In the genomic region with DNA sequence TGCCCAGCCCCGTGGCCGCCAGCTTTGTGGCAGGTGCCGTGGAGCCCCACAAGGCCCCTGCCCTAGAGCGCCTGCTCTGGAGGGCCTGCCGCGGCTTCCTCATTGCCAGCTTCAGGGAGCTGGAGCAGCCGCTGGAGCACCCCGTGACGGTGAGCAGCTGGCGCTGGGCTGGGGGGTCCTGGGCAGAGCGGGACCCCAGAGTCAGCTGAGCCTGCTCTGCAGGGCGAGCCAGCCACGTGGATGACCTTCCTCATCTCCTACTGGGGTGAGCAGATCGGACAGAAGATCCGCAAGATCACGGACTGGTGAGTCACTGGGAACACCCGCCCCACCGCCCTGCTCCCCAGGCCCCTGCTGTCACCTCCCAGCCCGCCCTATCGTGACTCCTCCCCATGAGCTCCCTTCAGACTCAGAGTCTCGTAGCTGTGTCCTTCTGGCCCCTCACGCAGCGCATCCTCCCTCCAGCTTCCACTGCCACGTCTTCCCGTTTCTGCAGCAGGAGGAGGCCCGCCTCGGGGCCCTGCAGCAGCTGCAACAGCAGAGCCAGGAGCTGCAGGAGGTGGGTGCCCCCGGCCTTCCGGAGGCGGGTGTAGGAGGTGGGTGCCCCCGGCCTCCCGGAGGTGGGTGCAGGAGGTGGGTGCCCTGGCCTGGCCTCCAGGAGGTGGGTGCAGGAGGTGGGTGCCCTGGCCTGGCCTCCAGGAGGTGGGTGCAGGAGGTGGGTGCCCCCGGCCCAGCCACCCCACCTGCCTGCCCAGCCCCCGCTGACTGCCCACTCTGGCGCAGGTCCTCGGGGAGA, we compare ENCODE assay signal across 10 cellular contexts. TPM values are rescaled to one million over a fixed set of nuclear protein-coding genes. Genes with fewer than 3 reads are reported as not detected.
DNase-seq lines count a peak whose midpoint lies in the region; ATAC-seq and TF ChIP-seq lines count a peak whose summit lies in the region.
"Had no signal": no experiment of that assay in that cellular context is flagged by ENCODE, and none has a peak within 500 bp of the region (broad histone marks: within the 10 kb centered on the region; RNA-seq: fewer than 3 reads in every experiment).

No MANE protein-coding gene starts in this region.

- H3K79me2 ChIP-seq in osteoblast (ENCODE audit: insufficient read depth, low read length), result peaks cover 34% of the 10 kb centered on the region

- no peaks in the 10 kb centered on the region for H4K20me1 ChIP-seq in osteoblast (ENCODE audit: insufficient read depth, low read length)

- H3K4me3 ChIP-seq in HEK293 (ENCODE audit: low read depth, low read length), result no peak overlapping the region
- H3K4me3 ChIP-seq in osteoblast (ENCODE audit: insufficient read depth, low read length), result no peak overlapping the region
- H3K4me3 ChIP-seq: lower lobe of right lung had no signal

- H3K36me3 ChIP-seq in HEK293 (ENCODE audit: control insufficient read depth in 2 of 2, insufficient read depth in 1 of 2, low read length in 2 of 2) (peaks cover 0 to 10% of the 10 kb centered on the region in 2 experiments; a peak in 1 of 3 replicates), osteoblast (ENCODE audit: insufficient read depth, low read length) (peaks cover 29% of the 10 kb centered on the region)

- H3K27ac ChIP-seq in HEK293 (ENCODE audit: extremely low read depth, low read depth, low read length) (no peak overlapping the region), osteoblast (ENCODE audit: low read depth, low read length) (no peak overlapping the region)
- H3K27ac ChIP-seq: lower lobe of right lung had no signal

- TF ChIP-seq CTCF in HEK293 (tag by site-specific recombination; IDR thresholded peaks at IDR 0.05) (no peak), osteoblast (IDR thresholded peaks at IDR 0.05; ENCODE audit: extremely low read depth, low read depth, low read length) (no peak)

- TF ChIP-seq POLR2A in GM18505 (IDR thresholded peaks at IDR 0.05; ENCODE audit: borderline replicate concordance, extremely low read depth, insufficient read depth, insufficient read length), result no peak

- POLR2A ChIA-PET in HEK293 (lab: Yijun Ruan, JAX), result interaction anchor here (0.6 to 1.4 kb wide), 2 partner anchors 9 to 14 kb away, joined by 3 to 5 read pairs; no protein-coding TSS in a partner anchor

- CTCF ChIA-PET in HEK293 (lab: Yijun Ruan, JAX), result no interaction called here

- DNase-seq in SIG-M5 treated with dmso at 0.1 percent for 504 hours (lab: John Stamatoyannopoulos, UW; ENCODE audit: unreplicated experiment) (peak; percentile 92), osteoblast (ENCODE audit: insufficient read length, low spot score, missing footprints) (peak; percentile 94), HPDE6-E6E7 (ENCODE audit: extremely low spot score) (no peak), OCI-M2 (lab: John Stamatoyannopoulos, UW; ENCODE audit: unreplicated experiment) (no peak)
- DNase-seq: cortex of kidney; NCI-H2029 treated with DMSO at 0.1 percent for 48 hours; stimulated activated CD4-positive, alpha-beta T cell treated with anti-CD3 and anti-CD28 coated beads, Interleukin-4, amount 100 ng/mL, for 1 hour had no signal

- no peaks in the 10 kb centered on the region for H3K27me3 ChIP-seq in osteoblast (ENCODE audit: insufficient read depth, low read length)

- no peak overlapping the region for H2AFZ ChIP-seq in osteoblast (ENCODE audit: low read length)

- H3K9me3 ChIP-seq in HEK293 (ENCODE audit: control insufficient read depth, insufficient read depth, low read depth, low read length) (no peaks in the 10 kb centered on the region), osteoblast (ENCODE audit: low read depth, low read length) (no peaks in the 10 kb centered on the region)
- H3K9me3 ChIP-seq: lower lobe of right lung had no signal

- no peak overlapping the region for H3K4me2 ChIP-seq in osteoblast (ENCODE audit: insufficient read depth, low read length)

- H3K4me1 ChIP-seq in HEK293 (ENCODE audit: control insufficient read depth, insufficient read depth, low read length) (no peaks in the 10 kb centered on the region), osteoblast (ENCODE audit: insufficient read depth, low read length) (peaks cover 16% of the 10 kb centered on the region)

- ATAC-seq in GM18505 (IDR thresholded peaks at IDR 0.05; ENCODE audit: unreplicated experiment), result no peak
- ATAC-seq: lower lobe of right lung had no signal

TF ChIP-seq in HEK293, 187 proteins besides CTCF, POLR2A, EP300 and RAD21 (continues in another document):
- TF ChIP-seq HOXA7 (CRISPR knock-in tag; IDR thresholded peaks at IDR 0.05; ENCODE audit: borderline replicate concordance) (no peak), ZNF513 (tag by site-specific recombination; IDR thresholded peaks at IDR 0.05) (no peak), ZSCAN23 (tag by site-specific recombination; IDR thresholded peaks at IDR 0.05) (no peak), BCL11B (tag by site-specific recombination; IDR thresholded peaks at IDR 0.05; ENCODE audit: low read depth) (no peak), ZBTB11 (tag by site-specific recombination; conservative IDR thresholded peaks at IDR 0.05; ENCODE audit: low read depth) (no peak), KLF7 (tag by site-specific recombination; IDR thresholded peaks at IDR 0.05; ENCODE audit: borderline replicate concordance) (no peak), ZNF24 (tag by site-specific recombination; IDR thresholded peaks at IDR 0.05) (no peak), ZNF510 (tag by site-specific recombination; IDR thresholded peaks at IDR 0.05; ENCODE audit: insufficient replicate concordance) (no peak), ZNF830 (tag by site-specific recombination; IDR thresholded peaks at IDR 0.05; ENCODE audit: low read depth) (no peak), ZSCAN16 (tag by site-specific recombination; IDR thresholded peaks at IDR 0.05) (no peak), ZNF132 (tag by site-specific recombination; IDR thresholded peaks at IDR 0.05; ENCODE audit: borderline replicate concordance) (no peak), ZNF398 (tag by site-specific recombination; IDR thresholded peaks at IDR 0.05) (no peak), ZNF555 (tag by site-specific recombination; conservative IDR thresholded peaks at IDR 0.05) (no peak), ZBTB8A (tag by site-specific recombination; IDR thresholded peaks at IDR 0.05) (no peak), REPIN1 (tag by site-specific recombination; IDR thresholded peaks at IDR 0.05; ENCODE audit: low read depth) (no peak), SCRT1 (tag by site-specific recombination; IDR thresholded peaks at IDR 0.05; ENCODE audit: borderline replicate concordance) (no peak), ZFHX2 (tag by site-specific recombination; conservative IDR thresholded peaks at IDR 0.05) (peak; percentile 81), MZF1 (tag by site-specific recombination; IDR thresholded peaks at IDR 0.05; ENCODE audit: borderline replicate concordance) (no peak), SP7 (tag by site-specific recombination; IDR thresholded peaks at IDR 0.05) (peak; percentile 38)

RNA-seq across cellular contexts. Expression of gene TCIRG1, which starts 4.7 kb away (rescaled TPM):
- total RNA-seq in osteoblast, result 85.4 and 87.5 TPM in 2 replicates

RNA-seq across cellular contexts. Expression of gene NDUFS8, which starts 13.1 kb away (rescaled TPM):
- 60.7 and 73.1 TPM in 2 replicates for total RNA-seq in osteoblast

RNA-seq across cellular contexts. Expression of gene ALDH3B1, which starts 33.4 kb away (rescaled TPM):
- 59.5 and 63.0 TPM in 2 replicates for total RNA-seq in osteoblast

RNA-seq across cellular contexts. Expression of gene UNC93B1, which starts 39.6 kb away (rescaled TPM):
- 36.5 and 39.8 TPM in 2 replicates for total RNA-seq in osteoblast

Comparison
In these comparisons a context has a peak if more than half of its experiments do, and no peak if none do; other contexts are left out.
1. DNase-seq: peak in SIG-M5 treated with dmso at 0.1 percent for 504 hours (single experiment) and osteoblast (single experiment); none in HPDE6-E6E7 (single experiment) and OCI-M2 (single experiment).